Comparison of ENCODE assay signal across 1 cellular context in genomic region chr2:197810490-197810889, GRCh38.
TF ChIP-seq lines count a peak whose summit lies in the region.

No MANE protein-coding gene starts in this region.

TF ChIP-seq in GM12878, 131 proteins besides CTCF, POLR2A, EP300 and RAD21:
- no peak for TF ChIP-seq SP1 (IDR thresholded peaks at IDR 0.05; ENCODE audit: low read depth, low read length)
- TF ChIP-seq ZNF274 (IDR thresholded peaks at IDR 0.05; ENCODE audit: insufficient read depth, insufficient read length), result no peak
- no peak for TF ChIP-seq CBX5 (IDR thresholded peaks at IDR 0.05; ENCODE audit: low read depth)
- no peak for TF ChIP-seq ESRRA (IDR thresholded peaks at IDR 0.05; ENCODE audit: low read length)
- no peak for TF ChIP-seq ZSCAN29 (IDR thresholded peaks at IDR 0.05)
